In genomic region chr9:95819636-95820035, GRCh38 we compare ENCODE assay signal across 18 cellular contexts. TPM values are rescaled to one million over a fixed set of nuclear protein-coding genes. Genes with fewer than 3 reads are reported as not detected.
DNase-seq lines count a peak whose midpoint lies in the region; ATAC-seq, FAIRE-seq and TF ChIP-seq lines count a peak whose summit lies in the region.
"Had no signal": no experiment of that assay in that cellular context is flagged by ENCODE, and none has a peak within 500 bp of the region (broad histone marks: within the 10 kb centered on the region; RNA-seq: fewer than 3 reads in every experiment).

No MANE protein-coding gene starts in this region.

- 58 to 72% methylated on average over 3 to 10 of the region's 10 CpGs for WGBS in endodermal cell (ENCODE audit: insufficient coverage in 1 of 2, insufficient read length in 1 of 2), 2 experiments

- H3K9me3 Mint-ChIP-seq in endodermal cell, result no peaks in the 10 kb centered on the region
- H3K9me3 Mint-ChIP-seq in stimulated activated naive CD8-positive, alpha-beta T cell treated with anti-CD3 and anti-CD28 coated beads, Interleukin-15, amount 100 ng/mL, for 72 hours, result peaks cover 4 to 12% of the 10 kb centered on the region in 2 donors
- peaks cover 6% of the 10 kb centered on the region for H3K9me3 Mint-ChIP-seq in activated CD4-positive, alpha-beta T cell treated with anti-CD3 and anti-CD28 coated beads, Interleukin-2, amount 10 ng/mL, durations not matched to agents 24 days and 14 days

- H3K27me3 ChIP-seq in NT2/D1 (ENCODE audit: insufficient read depth, insufficient read length) (no peaks in the 10 kb centered on the region), endodermal cell (ENCODE audit: control insufficient read depth, insufficient read depth, low read length, poor library complexity, severe bottlenecking) (no peaks in the 10 kb centered on the region)

- no peaks in the 10 kb centered on the region for H3K9me3 ChIP-seq in NT2/D1 (ENCODE audit: insufficient read depth, low read length)
- H3K9me3 ChIP-seq in endodermal cell (ENCODE audit: control insufficient read depth, low read length), result no peaks in the 10 kb centered on the region
- H3K9me3 ChIP-seq: Caco-2 had no signal

- no peak for TF ChIP-seq CTCF in endodermal cell (conservative IDR thresholded peaks at IDR 0.05)

- H3K27ac ChIP-seq in endodermal cell (ENCODE audit: low read depth, low read length), result no peak overlapping the region
- H3K27ac ChIP-seq: SK-N-MC had no signal

- H3K9ac ChIP-seq in NT2/D1 (ENCODE audit: insufficient read length, low read depth) (no peak overlapping the region), endodermal cell (ENCODE audit: extremely low read depth, low read length, poor library complexity, severe bottlenecking) (peak overlapping the region; percentile 13)

- H3K36me3 ChIP-seq in NT2/D1 (ENCODE audit: insufficient read depth, insufficient read length, low read length) (no peaks in the 10 kb centered on the region), endodermal cell (ENCODE audit: control insufficient read depth, insufficient read depth, low read length) (no peaks in the 10 kb centered on the region)

- DNase-seq in NT2/D1 (ENCODE audit: low read depth, low spot score) (peak; percentile 22), endodermal cell (peak; percentile 81), islet precursor cell (peak; percentile 76), urothelium cell line (ENCODE audit: low spot score) (peak; percentile 44), hypothalamus (lab: John Stamatoyannopoulos, UW) (no peak)
- DNase-seq in stimulated activated naive CD8-positive, alpha-beta T cell treated with anti-CD3 and anti-CD28 coated beads, Interleukin-15, amount 100 ng/mL, for 72 hours, result no peak
- DNase-seq in activated CD4-positive, alpha-beta T cell treated with anti-CD3 and anti-CD28 coated beads, Interleukin-2, amount 10 ng/mL, durations not matched to agents 24 days and 14 days, result no peak
- DNase-seq: ACHN, AML-193, Caco-2, EL, HCEC 1CT, NCI-H1417, NCI-H187 treated with DMSO at 0.1 percent for 48 hours, NCI-H446 treated with DMSO at 0.1 percent for 48 hours, Right ventricle myocardium superior had no signal

- no peak overlapping the region for H3K4me3 Mint-ChIP-seq in endodermal cell
- H3K4me3 Mint-ChIP-seq in stimulated activated naive CD8-positive, alpha-beta T cell treated with anti-CD3 and anti-CD28 coated beads, Interleukin-15, amount 100 ng/mL, for 72 hours, result no peak overlapping the region
- H3K4me3 Mint-ChIP-seq in activated CD4-positive, alpha-beta T cell treated with anti-CD3 and anti-CD28 coated beads, Interleukin-2, amount 10 ng/mL, durations not matched to agents 24 days and 14 days, result no peak overlapping the region
- H3K4me3 Mint-ChIP-seq: CD14-positive monocyte had no signal

- FAIRE-seq in urothelium cell line (lab: Jason Lieb, UNC), result no peak

- H3K27me3 Mint-ChIP-seq in endodermal cell (ENCODE audit: insufficient read depth), result peaks cover 34% of the 10 kb centered on the region
- H3K27me3 Mint-ChIP-seq in stimulated activated naive CD8-positive, alpha-beta T cell treated with anti-CD3 and anti-CD28 coated beads, Interleukin-15, amount 100 ng/mL, for 72 hours, result peaks cover 10% of the 10 kb centered on the region
- peaks cover 36% of the 10 kb centered on the region for H3K27me3 Mint-ChIP-seq in activated CD4-positive, alpha-beta T cell treated with anti-CD3 and anti-CD28 coated beads, Interleukin-2, amount 10 ng/mL, durations not matched to agents 24 days and 14 days

- H3K4me3 ChIP-seq in NT2/D1 (ENCODE audit: insufficient read length, low read depth), result no peak overlapping the region
- H3K4me3 ChIP-seq in endodermal cell (ENCODE audit: low read length), result no peak overlapping the region
- H3K4me3 ChIP-seq: SK-N-MC had no signal

- intact Hi-C loops in activated CD4-positive, alpha-beta T cell treated with anti-CD3 and anti-CD28 coated beads, Interleukin-2, amount 10 ng/mL, durations not matched to agents 24 days and 14 days (cut with micrococcal nuclease), result no loop called here

- no peak overlapping the region for H3K27ac Mint-ChIP-seq in endodermal cell
- no peak overlapping the region for H3K27ac Mint-ChIP-seq in stimulated activated naive CD8-positive, alpha-beta T cell treated with anti-CD3 and anti-CD28 coated beads, Interleukin-15, amount 100 ng/mL, for 72 hours
- H3K27ac Mint-ChIP-seq in activated CD4-positive, alpha-beta T cell treated with anti-CD3 and anti-CD28 coated beads, Interleukin-2, amount 10 ng/mL, durations not matched to agents 24 days and 14 days, result no peak overlapping the region
- H3K27ac Mint-ChIP-seq: CD14-positive monocyte had no signal

- H3K4me1 ChIP-seq in NT2/D1 (ENCODE audit: insufficient read depth, insufficient read length) (peaks cover 5% of the 10 kb centered on the region), endodermal cell (ENCODE audit: control insufficient read depth, insufficient read depth, low read length) (peaks cover 13% of the 10 kb centered on the region)

- H3K4me1 Mint-ChIP-seq in endodermal cell, result peaks cover 33% of the 10 kb centered on the region
- peaks cover 36% of the 10 kb centered on the region for H3K4me1 Mint-ChIP-seq in stimulated activated naive CD8-positive, alpha-beta T cell treated with anti-CD3 and anti-CD28 coated beads, Interleukin-15, amount 100 ng/mL, for 72 hours
- peaks cover 28% of the 10 kb centered on the region for H3K4me1 Mint-ChIP-seq in activated CD4-positive, alpha-beta T cell treated with anti-CD3 and anti-CD28 coated beads, Interleukin-2, amount 10 ng/mL, durations not matched to agents 24 days and 14 days
- H3K4me1 Mint-ChIP-seq: CD14-positive monocyte had no signal

- H3K36me3 Mint-ChIP-seq in endodermal cell (ENCODE audit: low read depth), result no peaks in the 10 kb centered on the region
- H3K36me3 Mint-ChIP-seq in activated CD4-positive, alpha-beta T cell treated with anti-CD3 and anti-CD28 coated beads, Interleukin-2, amount 10 ng/mL, durations not matched to agents 24 days and 14 days (ENCODE audit: low read depth), result peaks cover 8% of the 10 kb centered on the region
- H3K36me3 Mint-ChIP-seq: CD14-positive monocyte had no signal

- ATAC-seq in stimulated activated naive CD8-positive, alpha-beta T cell treated with anti-CD3 and anti-CD28 coated beads, Interleukin-15, amount 100 ng/mL, for 72 hours, result no peak

RNA-seq across cellular contexts. Expression of gene ERCC6L2, which starts 55.9 kb away (rescaled TPM):
- 10 to 100 TPM; 37.7 to 44.2 TPM for total RNA-seq in endodermal cell
- 35.4 TPM for polyA plus RNA-seq in endodermal cell (2013, experiment 1 of 2)
- polyA plus RNA-seq in endodermal cell (2013, experiment 2 of 2), result 35.7 TPM
- 32.1 and 35.7 TPM in 2 replicates for total RNA-seq in activated CD4-positive, alpha-beta T cell treated with anti-CD3 and anti-CD28 coated beads, Interleukin-2, amount 10 ng/mL, durations not matched to agents 24 days and 14 days

Comparison
In these comparisons a context has a peak if more than half of its experiments do, and no peak if none do; other contexts are left out.
1. DNase-seq: peak in NT2/D1 (single experiment), endodermal cell (single experiment), islet precursor cell (single experiment) and urothelium cell line (single experiment); none in hypothalamus (0 of 51), stimulated activated naive CD8-positive, alpha-beta T cell treated with anti-CD3 and anti-CD28 coated beads, Interleukin-15, amount 100 ng/mL, for 72 hours (0 of 2) and activated CD4-positive, alpha-beta T cell treated with anti-CD3 and anti-CD28 coated beads, Interleukin-2, amount 10 ng/mL, durations not matched to agents 24 days and 14 days (single experiment).